In the genomic region with DNA sequence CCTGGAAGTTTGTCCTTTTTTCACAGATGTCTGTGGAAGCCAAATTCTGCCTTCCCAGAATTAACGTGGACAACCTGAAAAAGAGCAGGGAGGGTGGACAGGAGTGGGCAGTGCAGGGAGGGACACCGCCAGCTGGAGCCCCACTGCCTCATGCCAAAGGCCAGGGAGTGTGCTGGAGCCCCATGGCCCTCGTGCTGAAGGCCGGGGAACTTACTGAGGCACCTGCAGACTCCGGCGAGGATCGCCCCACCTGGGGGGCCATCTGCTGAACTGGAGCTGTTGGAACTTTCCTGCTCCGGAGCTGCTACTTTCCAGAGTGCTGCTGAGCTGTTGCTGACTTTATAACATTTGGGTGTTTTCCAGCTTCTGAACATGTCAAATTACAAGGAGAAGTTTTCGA, we compare ENCODE assay signal across 6 cellular contexts. TPM values are rescaled to one million over a fixed set of nuclear protein-coding genes. Genes with fewer than 3 reads are reported as not detected.
"Had no signal": no experiment of that assay in that cellular context is flagged by ENCODE, and none has a peak within 500 bp of the region (broad histone marks: within the 10 kb centered on the region; RNA-seq: fewer than 3 reads in every experiment).

No MANE protein-coding gene starts in this region.

- H2AFZ ChIP-seq: GM23248 had no signal

- H3K4me3 Mint-ChIP-seq: H9 had no signal

- H3K27ac Mint-ChIP-seq: H9 had no signal

- H3K4me1 Mint-ChIP-seq: H9 had no signal

- DNase-seq: GM23248, GOT3, H9, HCEC 1CT, IMR-90 had no signal

- H3K27ac ChIP-seq: GM23248 had no signal

- H3K4me3 ChIP-seq: GM23248 had no signal

- H3K9ac ChIP-seq: GM23248 had no signal

RNA-seq across cellular contexts. Expression of a gene that starts 35.2 kb away (rescaled TPM):
- total RNA-seq: GM23248, H9, HT-29 had no signal
- polyA plus RNA-seq: GM23248 had no signal

RNA-seq across cellular contexts. Expression of a gene that starts 39.8 kb away (rescaled TPM):
- total RNA-seq: GM23248, H9, HT-29, IMR-90 had no signal
- polyA plus RNA-seq: GM23248 had no signal

RNA-seq across cellular contexts. Expression of a gene that starts 45.5 kb away (rescaled TPM):
- total RNA-seq: GM23248 had no signal
